Comparison of ENCODE assay signal across 23 cellular contexts in genomic region chr18:51617572-51618260, GRCh38.
"Had no signal": no experiment of that assay in that cellular context is flagged by ENCODE, and none has a peak within 500 bp of the region (broad histone marks: within the 10 kb centered on the region; RNA-seq: fewer than 3 reads in every experiment).

No MANE protein-coding gene starts in this region.

- H3K9me3 ChIP-seq: gastrocnemius medialis, mucosa of descending colon, right lobe of liver, transverse colon, uterus had no signal

- H2AFZ ChIP-seq: parathyroid adenoma had no signal

- H3K9ac ChIP-seq: parathyroid adenoma had no signal

- H3K4me1 ChIP-seq: gastrocnemius medialis, transverse colon, uterus had no signal

- H3K4me3 ChIP-seq: gastrocnemius medialis, mucosa of descending colon, right lobe of liver, skin epidermis, transverse colon, uterus had no signal

- ATAC-seq: activated CD4-positive, alpha-beta T cell treated with anti-CD3 and anti-CD28 coated beads for 36 hours; gastrocnemius medialis; mucosa of descending colon; right lobe of liver; stimulated activated memory B cell treated with anti-CD40 and anti-IgM and Interleukin-4, amounts not matched to agents 10 μg/mL and 1 μg/mL and 100 μg/mL, for 72 hours had no signal

- DNase-seq: activated B cell treated with CpG ODN at 0.5 μM for 24 hours; activated CD4-positive, alpha-beta T cell treated with anti-CD3 and anti-CD28 coated beads for 36 hours; activated CD4-positive, alpha-beta T cell treated with anti-CD3 and anti-CD28 coated beads, Interleukin-2, amount 50 U/mL, for 4 hours; activated CD8-positive, alpha-beta memory T cell treated with anti-CD3 and anti-CD28 coated beads for 24 hours; activated CD8-positive, alpha-beta memory T cell treated with anti-CD3 and anti-CD28 coated beads, Interleukin-2, amount 50 U/mL, for 4 hours; activated T-cell treated with anti-CD3 and anti-CD28 coated beads, Interleukin-2, amount 50 U/mL, for 24 hours; aorta; central memory CD4-positive, alpha-beta T cell; dermis blood vessel endothelial cell; effector CD8-positive, alpha-beta T cell; gastrocnemius medialis; hypothalamus; left cardiac atrium; mesenchymal stem cell; mucosa of descending colon; nephron progenitor cell; right lobe of liver; stimulated activated CD4-positive, alpha-beta T cell treated with anti-CD3 and anti-CD28 coated beads, Interleukin-2, amount 100 ng/mL, for 24 hours; transverse colon; uterus had no signal

- H3K36me3 ChIP-seq: gastrocnemius medialis, right lobe of liver, transverse colon, uterus had no signal

- H3K27ac ChIP-seq: gastrocnemius medialis, parathyroid adenoma, right lobe of liver, skin epidermis, transverse colon, uterus had no signal

- H3K79me2 ChIP-seq: parathyroid adenoma had no signal

- H3K27me3 ChIP-seq: gastrocnemius medialis, right lobe of liver, uterus had no signal
